ENCODE assay signal across 11 cellular contexts in genomic region chr10:73932625-73933112, GRCh38. TPM values are rescaled to one million over a fixed set of nuclear protein-coding genes. Genes with fewer than 3 reads are reported as not detected.
DNase-seq lines count a peak whose midpoint lies in the region; FAIRE-seq and TF ChIP-seq lines count a peak whose summit lies in the region.
"Had no signal": no experiment of that assay in that cellular context is flagged by ENCODE, and none has a peak within 500 bp of the region (broad histone marks: within the 10 kb centered on the region; RNA-seq: fewer than 3 reads in every experiment).

No MANE protein-coding gene starts in this region.

- peak overlapping the region; percentile 63 for H3K27ac ChIP-seq in HL-60 (replicated peaks)
- no peak overlapping the region for H3K27ac ChIP-seq in astrocyte (ENCODE audit: low read depth, low read length)
- peak overlapping the region; percentile 50 for H3K27ac ChIP-seq in suprapubic skin
- no peak overlapping the region for H3K27ac ChIP-seq in SJCRH30
- H3K27ac ChIP-seq: C4-2B had no signal

- FAIRE-seq in astrocyte (lab: Jason Lieb, UNC), result no peak

- H3K4me1 ChIP-seq in astrocyte (ENCODE audit: insufficient read depth, low read length) (no peaks in the 10 kb centered on the region), suprapubic skin (peaks cover 39% of the 10 kb centered on the region), SJCRH30 (no peaks in the 10 kb centered on the region)
- H3K4me1 ChIP-seq: testis had no signal

- no peak for TF ChIP-seq EP300 in suprapubic skin (IDR thresholded peaks at IDR 0.05)

- H3K4me3 ChIP-seq in HL-60 (replicated peaks; ENCODE audit: insufficient read depth, low read length) (no peak overlapping the region), astrocyte (ENCODE audit: insufficient read depth, low read depth, low read length) (no peak overlapping the region), suprapubic skin (no peak overlapping the region), SJCRH30 (no peak overlapping the region)
- H3K4me3 ChIP-seq: testis had no signal

- TF ChIP-seq POLR2A in suprapubic skin (IDR thresholded peaks at IDR 0.05), result no peak

- CTCF ChIA-PET in activated naive CD4-positive, alpha-beta T cell treated with anti-CD3 and anti-CD28 coated beads, Interleukin-2, amount 10 ng/mL, durations not matched to agents 7 days and 5 days (lab: Charles Lee), result interaction anchor here (0.9 to 15.7 kb wide), 5 partner anchors 8 to 49 kb away, joined by 3 to 511 read pairs (median 3); partner anchors contain the start of gene PLAU

- H3K4me2 ChIP-seq in astrocyte (ENCODE audit: low read length), result peak overlapping the region; percentile 43

- H3K79me2 ChIP-seq in astrocyte (ENCODE audit: insufficient read depth, low read length), result no peaks in the 10 kb centered on the region

- H3K9me3 Mint-ChIP-seq in activated naive CD4-positive, alpha-beta T cell treated with anti-CD3 and anti-CD28 coated beads, Interleukin-2, amount 10 ng/mL, durations not matched to agents 7 days and 5 days, result no peaks in the 10 kb centered on the region
- H3K9me3 Mint-ChIP-seq in astrocyte (ENCODE audit: unreplicated experiment), result peaks cover 6% of the 10 kb centered on the region
- H3K9me3 Mint-ChIP-seq: natural killer cell had no signal

- H3K27me3 Mint-ChIP-seq in activated naive CD4-positive, alpha-beta T cell treated with anti-CD3 and anti-CD28 coated beads, Interleukin-2, amount 10 ng/mL, durations not matched to agents 7 days and 5 days, result peaks cover 48% of the 10 kb centered on the region
- H3K27me3 Mint-ChIP-seq in astrocyte (ENCODE audit: low read depth, unreplicated experiment), result peaks cover 7% of the 10 kb centered on the region

- no peak overlapping the region for H3K4me3 Mint-ChIP-seq in activated naive CD4-positive, alpha-beta T cell treated with anti-CD3 and anti-CD28 coated beads, Interleukin-2, amount 10 ng/mL, durations not matched to agents 7 days and 5 days
- H3K4me3 Mint-ChIP-seq in astrocyte (ENCODE audit: unreplicated experiment), result no peak overlapping the region
- H3K4me3 Mint-ChIP-seq: natural killer cell had no signal

- no peaks in the 10 kb centered on the region for H3K36me3 Mint-ChIP-seq in activated naive CD4-positive, alpha-beta T cell treated with anti-CD3 and anti-CD28 coated beads, Interleukin-2, amount 10 ng/mL, durations not matched to agents 7 days and 5 days
- no peaks in the 10 kb centered on the region for H3K36me3 Mint-ChIP-seq in astrocyte (ENCODE audit: low read depth, unreplicated experiment)
- H3K36me3 Mint-ChIP-seq: natural killer cell had no signal

- H3K36me3 ChIP-seq in astrocyte (ENCODE audit: insufficient read depth, low read length) (no peaks in the 10 kb centered on the region), suprapubic skin (no peaks in the 10 kb centered on the region), SJCRH30 (no peaks in the 10 kb centered on the region)

- H3K9me3 ChIP-seq in astrocyte (ENCODE audit: insufficient read depth, low read depth, low read length), result no peaks in the 10 kb centered on the region
- no peaks in the 10 kb centered on the region for H3K9me3 ChIP-seq in suprapubic skin
- H3K9me3 ChIP-seq in SJCRH30 (replicated peaks), result no peaks in the 10 kb centered on the region
- H3K9me3 ChIP-seq: testis had no signal

- H3K9ac ChIP-seq in astrocyte (ENCODE audit: low read length), result no peak overlapping the region

- DNase-seq in activated naive CD4-positive, alpha-beta T cell treated with anti-CD3 and anti-CD28 coated beads, Interleukin-2, amount 10 ng/mL, durations not matched to agents 7 days and 5 days, result no peak
- no peak for DNase-seq in activated naive CD4-positive, alpha-beta T cell treated with Interleukin-2 at 50 U/mL for 16 hours
- peak in 1 of 2 experiments; percentile 60 for DNase-seq in HL-60 (ENCODE audit: low read depth in 1 of 2, low spot score in 1 of 2)
- DNase-seq in astrocyte (ENCODE audit: low read depth), result no peak
- no peak for DNase-seq in suprapubic skin (ENCODE audit: low spot score in 2 of 2)
- no peak for DNase-seq in OCI-M2 (lab: John Stamatoyannopoulos, UW; ENCODE audit: unreplicated experiment)
- no peak for DNase-seq in effector CD4-positive, alpha-beta T cell
- DNase-seq in SJCRH30, result no peak
- DNase-seq: natural killer cell, testis had no signal

- no peak for TF ChIP-seq CTCF in HL-60 (IDR thresholded peaks at IDR 0.05; ENCODE audit: insufficient read depth, low read length)
- no peak for TF ChIP-seq CTCF in astrocyte (IDR thresholded peaks at IDR 0.05; ENCODE audit: insufficient read depth, low read depth, low read length)
- no peak for TF ChIP-seq CTCF in suprapubic skin (IDR thresholded peaks at IDR 0.05)

- H3K4me1 Mint-ChIP-seq in activated naive CD4-positive, alpha-beta T cell treated with anti-CD3 and anti-CD28 coated beads, Interleukin-2, amount 10 ng/mL, durations not matched to agents 7 days and 5 days, result peaks cover 31% of the 10 kb centered on the region
- H3K4me1 Mint-ChIP-seq in astrocyte (ENCODE audit: low read depth, unreplicated experiment), result peaks cover 5% of the 10 kb centered on the region

- no peaks in the 10 kb centered on the region for H4K20me1 ChIP-seq in astrocyte (ENCODE audit: insufficient read depth, low read length)

- peak overlapping the region; percentile 52 for H2AFZ ChIP-seq in astrocyte (ENCODE audit: low read depth, low read length)

- H3K27me3 ChIP-seq in HL-60 (ENCODE audit: insufficient read depth, poor library complexity, severe bottlenecking), result no peaks in the 10 kb centered on the region
- no peaks in the 10 kb centered on the region for H3K27me3 ChIP-seq in astrocyte (ENCODE audit: insufficient read depth, low read length)
- H3K27me3 ChIP-seq in suprapubic skin, result no peaks in the 10 kb centered on the region
- no peaks in the 10 kb centered on the region for H3K27me3 ChIP-seq in SJCRH30
- H3K27me3 ChIP-seq: testis had no signal

- peak overlapping the region; percentile 42 for H3K27ac Mint-ChIP-seq in activated naive CD4-positive, alpha-beta T cell treated with anti-CD3 and anti-CD28 coated beads, Interleukin-2, amount 10 ng/mL, durations not matched to agents 7 days and 5 days
- H3K27ac Mint-ChIP-seq in astrocyte (ENCODE audit: unreplicated experiment), result no peak overlapping the region
- H3K27ac Mint-ChIP-seq: natural killer cell had no signal

- 70% methylated on average over 6 of the region's 6 CpGs for WGBS in suprapubic skin

RNA-seq across cellular contexts. Expression of gene PLAU, which starts 21.7 kb away (rescaled TPM):
- total RNA-seq in astrocyte, result 81.2 and 90.2 TPM in 2 replicates
- 10 to 100 TPM in 2 of 4 donors, 1 to 10 TPM in 2; 8.4 to 19.1 (median 10.8) TPM for total RNA-seq in suprapubic skin
- 58.5 and 64.8 TPM in 2 replicates for total RNA-seq in SJCRH30 (2014; rRNA removed; shearing (Covaris generic))

RNA-seq across cellular contexts. Expression of gene CAMK2G, which starts 58.3 kb away (rescaled TPM):
- total RNA-seq in astrocyte (16.6 and 19.8 TPM in 2 replicates), suprapubic skin (10 to 100 TPM; 16.9 to 35.2 (median 20.6) TPM)
- 25.2 and 30.2 TPM in 2 replicates for total RNA-seq in SJCRH30 (2014; rRNA removed; shearing (Covaris generic))

Comparison
In these comparisons a context has a peak if more than half of its experiments do, and no peak if none do; other contexts are left out.
1. H3K27ac ChIP-seq: peak in HL-60 (single experiment) and suprapubic skin (single experiment); none in astrocyte (single experiment) and SJCRH30 (single experiment).